8 cellular contexts compared by ENCODE assay signal in the genomic region with DNA sequence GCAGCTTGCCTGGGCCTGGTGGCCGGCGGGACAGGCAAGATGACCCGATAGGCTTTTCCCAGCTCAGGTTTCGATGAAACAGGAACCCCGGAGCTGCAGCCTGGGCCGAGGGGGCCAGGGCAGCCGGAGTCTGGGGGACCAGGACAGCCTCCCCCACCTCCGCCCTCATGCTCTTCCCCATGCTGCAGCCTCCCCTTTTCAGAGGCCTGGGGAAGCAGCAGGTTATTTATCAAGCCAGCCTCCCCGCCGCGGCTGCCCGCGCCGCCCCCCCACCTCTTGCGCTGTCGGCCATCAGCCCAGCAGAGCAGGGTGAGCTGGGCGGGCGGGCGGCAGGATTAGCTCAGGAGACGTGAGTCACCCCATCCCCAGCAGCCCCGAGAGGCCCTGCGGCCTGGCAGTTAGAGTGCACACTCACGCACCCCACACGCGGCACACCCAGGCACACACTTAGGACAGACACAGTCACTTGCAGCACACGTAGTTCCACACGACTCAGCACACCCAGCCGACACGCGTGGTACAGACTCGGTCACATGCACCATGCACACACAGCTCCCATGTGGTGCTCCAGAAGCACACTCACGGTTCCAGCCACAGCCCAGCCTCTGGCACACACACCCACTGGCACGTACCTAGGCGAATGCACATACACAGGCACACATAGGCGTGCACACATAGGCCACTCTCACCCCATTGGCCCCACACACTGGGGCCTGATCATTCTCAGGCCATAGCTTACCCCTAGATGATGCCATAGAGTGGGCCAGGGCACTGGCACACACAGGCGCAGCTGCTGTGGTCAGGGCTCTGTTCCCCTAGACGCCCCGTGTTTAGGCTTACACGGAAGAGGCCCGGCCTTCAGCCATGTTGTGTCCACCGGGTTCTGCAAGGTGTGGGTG. TPM values are rescaled to one million over a fixed set of nuclear protein-coding genes. Genes with fewer than 3 reads are reported as not detected.
DNase-seq lines count a peak whose midpoint lies in the region; ATAC-seq, FAIRE-seq and TF ChIP-seq lines count a peak whose summit lies in the region.

No MANE protein-coding gene starts in this region.

- H3K79me2 ChIP-seq in K562 (ENCODE audit: control insufficient read depth, insufficient read depth, low read length), result peaks cover 99% of the 10 kb centered on the region

- POLR2A ChIA-PET in K562 (lab: Yijun Ruan, JAX), result interaction anchor here (0.6 to 5.6 kb wide), 10 partner anchors 8 to 158 kb away, joined by 3 to 33 read pairs (median 4); a partner anchor contains a TSS

- no peak for DNase-seq in activated naive CD4-positive, alpha-beta T cell treated with anti-CD3 and anti-CD28 coated beads, Interleukin-2, amount 50 U/mL, for 72 hours (ENCODE audit: low spot score in 2 of 2)
- DNase-seq in activated naive CD4-positive, alpha-beta T cell treated with anti-CD3 and anti-CD28 coated beads, Interleukin-2, amount 50 U/mL, for 16 hours, result no peak
- DNase-seq in M059J (ENCODE audit: low read depth) (peak; percentile 95), K562 (ENCODE audit: extremely low read depth in 1 of 4, low spot score in 3 of 4) (peak; percentile 79 to 95 (median 85)), kidney tubule cell (ENCODE audit: low spot score) (peak; percentile 96), T-helper 2 cell (no peak), NAMALWA (ENCODE audit: low spot score) (no peak)
- no peak for DNase-seq in stimulated activated effector memory CD8-positive, alpha-beta T cell treated with anti-CD3 and anti-CD28 coated beads, Interleukin-12 subunit alpha, Interleukin-12 subunit beta, amount 100 ng/mL, for 72 hours (ENCODE audit: low spot score in 2 of 2)

- intact Hi-C loops in K562 (cut with micrococcal nuclease), result no loop called here

- peak; percentile 76 for FAIRE-seq in K562 (lab: Jason Lieb, UNC)

- no peak overlapping the region for H2AFZ ChIP-seq in K562 (ENCODE audit: low read depth, low read length)

- CTCF ChIA-PET in K562 (lab: Yijun Ruan, JAX; ENCODE audit: low intra/inter-chr PET ratio), result no interaction called here

- H3K27ac ChIP-seq in K562 (ENCODE audit: extremely low read depth, low read depth, low read length), result peak overlapping the region; percentile 89

- WGBS in K562 (ENCODE audit: insufficient coverage, low coverage, missing lambda C conversion rate), result 19% methylated on average over 39 of the region's 41 CpGs

- peaks cover 58% of the 10 kb centered on the region for H4K20me1 ChIP-seq in K562 (replicated peaks; ENCODE audit: control insufficient read depth, insufficient read depth, low read length)

- peak; percentile 11 to 34 for ATAC-seq in activated naive CD4-positive, alpha-beta T cell treated with anti-CD3 and anti-CD28 coated beads, Interleukin-2, amount 50 U/mL, for 72 hours
- peak; percentile 89 for ATAC-seq in K562
- peak; percentile 78 for ATAC-seq in stimulated activated effector memory CD8-positive, alpha-beta T cell treated with anti-CD3 and anti-CD28 coated beads, Interleukin-12 subunit alpha, Interleukin-12 subunit beta, amount 100 ng/mL, for 72 hours

- H3K9me1 ChIP-seq in K562 (ENCODE audit: control insufficient read depth, insufficient read depth, low read length), result peaks cover 13% of the 10 kb centered on the region

- H3K27ac Mint-ChIP-seq in activated naive CD4-positive, alpha-beta T cell treated with anti-CD3 and anti-CD28 coated beads, Interleukin-2, amount 50 U/mL, for 72 hours, result no peak overlapping the region
- peak overlapping the region; percentile 90 for H3K27ac Mint-ChIP-seq in stimulated activated effector memory CD8-positive, alpha-beta T cell treated with anti-CD3 and anti-CD28 coated beads, Interleukin-12 subunit alpha, Interleukin-12 subunit beta, amount 100 ng/mL, for 72 hours

- H3K4me1 Mint-ChIP-seq in stimulated activated effector memory CD8-positive, alpha-beta T cell treated with anti-CD3 and anti-CD28 coated beads, Interleukin-12 subunit alpha, Interleukin-12 subunit beta, amount 100 ng/mL, for 72 hours, result peaks cover 65% of the 10 kb centered on the region

- peaks cover 60% of the 10 kb centered on the region; the same call in 2 of the 3 replicates for H3K36me3 ChIP-seq in K562 (ENCODE audit: control insufficient read depth, insufficient read depth, low read length)

- 0 out of 6 replicates have a peak, but pooled peaks of 1 of the 3 experiments have one; percentile 2 for TF ChIP-seq CTCF in K562 (IDR thresholded peaks at IDR 0.05 in 2 of 3, conservative IDR thresholded peaks at IDR 0.05 in 1 of 3; ENCODE audit: insufficient read depth in 2 of 3, low read depth in 1 of 3, low read length in 3 of 3)

- no peaks in the 10 kb centered on the region for H3K9me3 Mint-ChIP-seq in activated naive CD4-positive, alpha-beta T cell treated with anti-CD3 and anti-CD28 coated beads, Interleukin-2, amount 50 U/mL, for 72 hours
- no peaks in the 10 kb centered on the region for H3K9me3 Mint-ChIP-seq in stimulated activated effector memory CD8-positive, alpha-beta T cell treated with anti-CD3 and anti-CD28 coated beads, Interleukin-12 subunit alpha, Interleukin-12 subunit beta, amount 100 ng/mL, for 72 hours

- peaks cover 85% of the 10 kb centered on the region in 2 experiments for H3K4me1 ChIP-seq in K562 (replicated peaks in 1 of 2; ENCODE audit: control insufficient read depth in 2 of 2, insufficient read depth in 2 of 2, low read length in 2 of 2)

- in situ Hi-C loops in K562 (cut with MboI), result no loop called here

- H3K4me3 Mint-ChIP-seq in stimulated activated effector memory CD8-positive, alpha-beta T cell treated with anti-CD3 and anti-CD28 coated beads, Interleukin-12 subunit alpha, Interleukin-12 subunit beta, amount 100 ng/mL, for 72 hours, result peak overlapping the region; percentile 43

- H3K36me3 Mint-ChIP-seq in activated naive CD4-positive, alpha-beta T cell treated with anti-CD3 and anti-CD28 coated beads, Interleukin-2, amount 50 U/mL, for 72 hours, result no peaks in the 10 kb centered on the region
- no peaks in the 10 kb centered on the region for H3K36me3 Mint-ChIP-seq in stimulated activated effector memory CD8-positive, alpha-beta T cell treated with anti-CD3 and anti-CD28 coated beads, Interleukin-12 subunit alpha, Interleukin-12 subunit beta, amount 100 ng/mL, for 72 hours

- H3K9me3 ChIP-seq in K562 (replicated peaks; ENCODE audit: control insufficient read depth, insufficient read depth, low read depth, low read length), result no peaks in the 10 kb centered on the region

- BruUV-seq in K562 (replicated peaks; lab: Mats Ljungman, UMichigan), result no TSS peak

- peak in 1 of 2 experiments; percentile 33; a peak in 1 of 4 replicates for TF ChIP-seq RAD21 in K562 (CRISPR knock-in tag; conservative IDR thresholded peaks at IDR 0.05 in 1 of 2, IDR thresholded peaks at IDR 0.05 in 1 of 2)

- TF ChIP-seq EP300 in K562 (IDR thresholded peaks at IDR 0.05; ENCODE audit: low read length), result peak; percentile 50; the same call in 1 of the 2 replicates

- peak; percentile 46; the same call in 1 of the 2 replicates for TF ChIP-seq POLR2A in K562 (conservative IDR thresholded peaks at IDR 0.05)

- H3K4me2 ChIP-seq in K562 (ENCODE audit: insufficient read depth, low read length), result peak overlapping the region; percentile 70

- peak overlapping the region; percentile 59 to 95 for H3K9ac ChIP-seq in K562 (ENCODE audit: insufficient read depth in 1 of 2, low read depth in 2 of 2, low read length in 2 of 2)

- H3K4me3 ChIP-seq in K562, result peak overlapping the region; percentile 23

- no peaks in the 10 kb centered on the region for H3K27me3 ChIP-seq in K562 (ENCODE audit: control insufficient read depth in 2 of 2, insufficient read depth in 2 of 2, low read length in 2 of 2)

TF ChIP-seq in K562, 482 proteins besides CTCF, POLR2A, EP300 and RAD21 (continues in another document):
- TF ChIP-seq, protein P1, sequence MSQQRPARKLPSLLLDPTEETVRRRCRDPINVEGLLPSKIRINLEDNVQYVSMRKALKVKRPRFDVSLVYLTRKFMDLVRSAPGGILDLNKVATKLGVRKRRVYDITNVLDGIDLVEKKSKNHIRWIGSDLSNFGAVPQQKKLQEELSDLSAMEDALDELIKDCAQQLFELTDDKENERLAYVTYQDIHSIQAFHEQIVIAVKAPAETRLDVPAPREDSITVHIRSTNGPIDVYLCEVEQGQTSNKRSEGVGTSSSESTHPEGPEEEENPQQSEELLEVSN (IDR thresholded peaks at IDR 0.05; ENCODE audit: borderline replicate concordance in 1 of 2, extremely low read depth in 1 of 2, insufficient read depth in 1 of 2, insufficient read length in 1 of 2, low read depth in 1 of 2, low read length in 1 of 2, poor library complexity in 1 of 2, severe bottlenecking in 1 of 2), result peak; percentile 40 to 68

RNA-seq across cellular contexts. Expression of a gene that starts 13.0 kb away (rescaled TPM):
- 1 to 10 TPM; 1.8 to 3.5 TPM for total RNA-seq in activated naive CD4-positive, alpha-beta T cell treated with anti-CD3 and anti-CD28 coated beads, Interleukin-2, amount 50 U/mL, for 72 hours
- total RNA-seq in M059J (2014; rRNA removed; shearing (Covaris generic)), result 78.6 and 122 TPM in 2 replicates
- total RNA-seq in K562 (2011; cell fraction: chromatin; rRNA removed; ENCODE audit: low replicate concordance), result 44.6 and 81.0 TPM in 2 replicates
- 52.9 TPM in 2 replicates for total RNA-seq in K562 (2011; cell fraction: nucleolus; rRNA removed)
- total RNA-seq in K562 (2011; cell fraction: nucleoplasm; rRNA removed), result 37.8 and 55.7 TPM in 2 replicates
- 121 and 123 TPM in 2 replicates for total RNA-seq in K562 (2014; rRNA removed)
- total RNA-seq in K562 (2014; rRNA removed; fragmentation: Illumina TruSeq; extraction: Trizol), result 24.1 and 25.8 TPM in 2 replicates
- total RNA-seq in K562 (2015; rRNA removed; fragmentation: Illumina TruSeq; extraction: Trizol), result 40.6 and 45.1 TPM in 2 replicates
- 79.3 and 87.8 TPM in 2 replicates for total RNA-seq in K562 (2021)
- polyA plus RNA-seq in K562 (2011; rRNA removed), result 44.8 and 51.8 TPM in 2 replicates
- polyA plus RNA-seq in K562 (2011; cell fraction: cytosol; rRNA removed), result 47.3 and 134 TPM in 2 replicates
- polyA plus RNA-seq in K562 (2011; cell fraction: nucleus; rRNA removed), result 34.3 and 47.7 TPM in 2 replicates
- 63.1 and 65.7 TPM in 2 replicates for polyA plus RNA-seq in K562 (2012)
- polyA plus RNA-seq in K562 (2014; fragmentation: Illumina TruSeq; extraction: Trizol), result 45.8 and 61.2 TPM in 2 replicates
- 1 to 10 TPM; 1.9 to 4.6 TPM for polyA plus RNA-seq in K562 (2014; fragmentation: Nextera tagmentation; extraction: Ambion mirVana)
- 63.8 and 67.0 TPM in 2 replicates for polyA plus RNA-seq in K562 (2014; rRNA removed)
- polyA minus RNA-seq in K562 (2011; rRNA and poly(A)+ RNA removed), result 27.1 and 39.4 TPM in 2 replicates
- 47.5 and 54.4 TPM in 2 replicates for polyA minus RNA-seq in K562 (2011; cell fraction: cytosol; rRNA and poly(A)+ RNA removed)
- polyA minus RNA-seq in K562 (2011; cell fraction: nucleus; rRNA and poly(A)+ RNA removed), result 29.4 and 36.8 TPM in 2 replicates

Comparison
In these comparisons a context has a peak if more than half of its experiments do, and no peak if none do; other contexts are left out.
1. ATAC-seq: peak in every context shown above with its lines; median percentile 89 in K562; 78 in stimulated activated effector memory CD8-positive, alpha-beta T cell treated with anti-CD3 and anti-CD28 coated beads, Interleukin-12 subunit alpha, Interleukin-12 subunit beta, amount 100 ng/mL, for 72 hours; 22 in activated naive CD4-positive, alpha-beta T cell treated with anti-CD3 and anti-CD28 coated beads, Interleukin-2, amount 50 U/mL, for 72 hours.
2. DNase-seq: peak in M059J (single experiment), K562 (4 of 4) and kidney tubule cell (single experiment); none in activated naive CD4-positive, alpha-beta T cell treated with anti-CD3 and anti-CD28 coated beads, Interleukin-2, amount 50 U/mL, for 72 hours (0 of 2), activated naive CD4-positive, alpha-beta T cell treated with anti-CD3 and anti-CD28 coated beads, Interleukin-2, amount 50 U/mL, for 16 hours (single experiment), stimulated activated effector memory CD8-positive, alpha-beta T cell treated with anti-CD3 and anti-CD28 coated beads, Interleukin-12 subunit alpha, Interleukin-12 subunit beta, amount 100 ng/mL, for 72 hours (0 of 2), T-helper 2 cell (0 of 5) and NAMALWA (single experiment).
3. RNA of a gene that starts 13.0 kb away (total RNA-seq): 78.6 to 122 TPM in M059J and 24.1 to 123 TPM in K562; 1.8 to 3.5 TPM in activated naive CD4-positive, alpha-beta T cell treated with anti-CD3 and anti-CD28 coated beads, Interleukin-2, amount 50 U/mL, for 72 hours; every median in the first group is over 4 times any median in the second.